Comparison of ENCODE assay signal across 18 cellular contexts in the genomic region with DNA sequence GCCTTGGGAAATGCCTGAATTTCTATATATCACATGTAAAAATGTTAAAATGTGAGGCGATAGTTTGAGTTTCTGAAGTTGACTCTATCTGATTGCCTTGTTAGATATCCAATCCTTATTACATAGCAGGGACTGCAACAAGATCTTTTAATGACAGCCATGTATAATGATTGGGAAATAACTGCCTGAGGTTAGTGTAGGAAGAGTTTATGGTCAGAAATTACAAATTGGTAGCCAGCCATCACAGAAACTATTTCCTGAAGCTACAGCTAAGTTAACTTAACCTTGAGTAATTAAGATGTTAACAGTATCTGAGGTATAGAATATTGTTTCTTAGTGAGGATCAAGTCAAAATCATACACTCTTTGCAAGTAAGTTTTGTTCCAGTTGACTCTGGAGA. TPM values are rescaled to one million over a fixed set of nuclear protein-coding genes. Genes with fewer than 3 reads are reported as not detected.
A peak's percentile ranks its signal among the peaks of the same experiment; 100 is the strongest.
DNase-seq lines count a peak whose midpoint lies in the region; ATAC-seq and TF ChIP-seq lines count a peak whose summit lies in the region.
"Had no signal": no experiment of that assay in that cellular context is flagged by ENCODE, and none has a peak within 500 bp of the region (broad histone marks: within the 10 kb centered on the region; RNA-seq: fewer than 3 reads in every experiment).

No MANE protein-coding gene starts in this region.

- DNase-seq in AG20443 (ENCODE audit: low spot score) (peak; percentile 12), HCEC 1CT (peak; percentile 54), cardiac fibroblast (ENCODE audit: low read depth in 2 of 2) (peak; percentile 25 to 45), progenitor cell of endocrine pancreas (ENCODE audit: low spot score, unreplicated experiment) (no peak), kidney tubule cell (ENCODE audit: low spot score) (no peak), NCI-H82 treated with DMSO at 0.1 percent for 48 hours (lab: John Stamatoyannopoulos, UW; ENCODE audit: unreplicated experiment) (no peak)
- no peak for DNase-seq in CD4-positive, alpha-beta T cell
- DNase-seq: activated CD8-positive, alpha-beta T cell treated with anti-CD3 and anti-CD28 coated beads, Interleukin-2, amount 10 ng/mL, durations not matched to agents 7 days and 5 days; NCI-H1694 treated with DMSO at 0.1 percent for 48 hours; NCI-H524 treated with DMSO at 0.1 percent for 48 hours; stimulated activated CD4-positive, alpha-beta T cell treated with anti-CD3 and anti-CD28 coated beads, Interleukin-4, amount 100 ng/mL, for 24 hours; uterus had no signal

- intact Hi-C loops in CD4-positive, alpha-beta T cell (cut with DNase I, micrococcal nuclease): no loop called here

- H3K4me3 ChIP-seq in cardiac fibroblast (replicated peaks in 1 of 2; ENCODE audit: low read depth in 2 of 2, low read length in 2 of 2): no peak overlapping the region
- H3K4me3 ChIP-seq: uterus had no signal

- H3K27ac ChIP-seq in CD4-positive, alpha-beta T cell (ENCODE audit: low read depth, low read length): no peak overlapping the region
- H3K27ac ChIP-seq: KMS-11 had no signal

- peak overlapping the region; percentile 87 for H3K27ac Mint-ChIP-seq in progenitor cell of endocrine pancreas
- H3K27ac Mint-ChIP-seq in CD4-positive, alpha-beta T cell: no peak overlapping the region
- H3K27ac Mint-ChIP-seq: activated CD8-positive, alpha-beta T cell treated with anti-CD3 and anti-CD28 coated beads, Interleukin-2, amount 10 ng/mL, durations not matched to agents 7 days and 5 days; activated T-helper 2 cell treated with anti-CD3 and anti-CD28 coated beads, Interferon-gamma antibody, Interleukin-2, Interleukin-4, amounts not matched to agents 10 μg/mL and 5 μg/mL and 100 μg/mL, durations not matched to agents 14 hours and 24 hours and 36 hours; dendritic cell treated with granulocyte-macrophage colony-stimulating factor and Interleukin-4, amounts not matched to agents 40 ng/mL and 50 ng/mL, for 4 days had no signal

- peaks cover 9% of the 10 kb centered on the region for H3K36me3 Mint-ChIP-seq in progenitor cell of endocrine pancreas (ENCODE audit: insufficient read depth)
- peaks cover 62% of the 10 kb centered on the region for H3K36me3 Mint-ChIP-seq in CD4-positive, alpha-beta T cell (ENCODE audit: low read depth)

- TF ChIP-seq CTCF in cardiac fibroblast (IDR thresholded peaks at IDR 0.05; ENCODE audit: low read depth, low read length) (no peak), progenitor cell of endocrine pancreas (IDR thresholded peaks at IDR 0.05; ENCODE audit: unreplicated experiment) (no peak)
- no peak for TF ChIP-seq CTCF in CD4-positive, alpha-beta T cell (IDR thresholded peaks at IDR 0.05)

- POLR2A ChIA-PET in CD4-positive, alpha-beta T cell (lab: Charles Lee): no interaction called here

- CTCF ChIA-PET in CD4-positive, alpha-beta T cell (lab: Charles Lee): no interaction called here

- no peak overlapping the region for H3K4me3 Mint-ChIP-seq in progenitor cell of endocrine pancreas (ENCODE audit: low read depth)
- no peak overlapping the region for H3K4me3 Mint-ChIP-seq in CD4-positive, alpha-beta T cell
- H3K4me3 Mint-ChIP-seq: activated CD8-positive, alpha-beta T cell treated with anti-CD3 and anti-CD28 coated beads, Interleukin-2, amount 10 ng/mL, durations not matched to agents 7 days and 5 days; CD14-positive monocyte; dendritic cell treated with granulocyte-macrophage colony-stimulating factor and Interleukin-4, amounts not matched to agents 40 ng/mL and 50 ng/mL, for 4 days; natural killer cell treated with Interleukin-12 subunit alpha and Interleukin-12 subunit beta and Interleukin-15 and Interleukin-18, amount 100 ng/mL, for 72 hours had no signal

- H3K9me3 Mint-ChIP-seq in progenitor cell of endocrine pancreas (ENCODE audit: low read depth): no peaks in the 10 kb centered on the region
- H3K9me3 Mint-ChIP-seq in CD4-positive, alpha-beta T cell: no peaks in the 10 kb centered on the region
- H3K9me3 Mint-ChIP-seq: activated T-helper 2 cell treated with anti-CD3 and anti-CD28 coated beads, Interferon-gamma antibody, Interleukin-2, Interleukin-4, amounts not matched to agents 10 μg/mL and 5 μg/mL and 100 μg/mL, durations not matched to agents 14 hours and 24 hours and 36 hours; dendritic cell treated with granulocyte-macrophage colony-stimulating factor and Interleukin-4, amounts not matched to agents 40 ng/mL and 50 ng/mL, for 4 days; natural killer cell treated with Interleukin-12 subunit alpha and Interleukin-12 subunit beta and Interleukin-15 and Interleukin-18, amount 100 ng/mL, for 72 hours had no signal

- H3K27me3 Mint-ChIP-seq in progenitor cell of endocrine pancreas: no peaks in the 10 kb centered on the region
- H3K27me3 Mint-ChIP-seq in CD4-positive, alpha-beta T cell: no peaks in the 10 kb centered on the region
- H3K27me3 Mint-ChIP-seq: dendritic cell treated with granulocyte-macrophage colony-stimulating factor and Interleukin-4, amounts not matched to agents 40 ng/mL and 50 ng/mL, for 4 days; natural killer cell treated with Interleukin-12 subunit alpha and Interleukin-12 subunit beta and Interleukin-15 and Interleukin-18, amount 100 ng/mL, for 72 hours had no signal

- H3K27me3 ChIP-seq in CD4-positive, alpha-beta T cell (ENCODE audit: control insufficient read depth, insufficient read depth, low read length): no peaks in the 10 kb centered on the region
- H3K27me3 ChIP-seq: uterus had no signal

- no peaks in the 10 kb centered on the region for H3K4me1 Mint-ChIP-seq in progenitor cell of endocrine pancreas (ENCODE audit: low read depth)
- peaks cover 15% of the 10 kb centered on the region for H3K4me1 Mint-ChIP-seq in CD4-positive, alpha-beta T cell (ENCODE audit: low read depth)

- no peaks in the 10 kb centered on the region for H3K9me3 ChIP-seq in CD4-positive, alpha-beta T cell (ENCODE audit: control insufficient read depth, low read length)
- H3K9me3 ChIP-seq: uterus had no signal

- no peak for ATAC-seq in CD4-positive, alpha-beta T cell (ENCODE audit: poor library complexity)
- ATAC-seq in HG02870 (IDR thresholded peaks at IDR 0.05; ENCODE audit: unreplicated experiment): no peak
- ATAC-seq: activated CD8-positive, alpha-beta T cell treated with anti-CD3 and anti-CD28 coated beads, Interleukin-2, amount 10 ng/mL, durations not matched to agents 7 days and 5 days; natural killer cell treated with Interleukin-12 subunit alpha and Interleukin-12 subunit beta and Interleukin-15 and Interleukin-18, amount 100 ng/mL, for 72 hours had no signal

RNA-seq across cellular contexts. Expression of gene AKIRIN2, which starts 41.0 kb away (rescaled TPM):
- total RNA-seq in progenitor cell of endocrine pancreas: 77.8 and 86.3 TPM in 2 replicates
- total RNA-seq in CD4-positive, alpha-beta T cell: 10 to 100 TPM; 91.0 to 92.5 TPM

Comparison
In these comparisons a context has a peak if more than half of its experiments do, and no peak if none do; other contexts are left out.
1. DNase-seq: peak in AG20443 (single experiment), HCEC 1CT (single experiment) and cardiac fibroblast (2 of 2); none in progenitor cell of endocrine pancreas (single experiment), CD4-positive, alpha-beta T cell (0 of 10), kidney tubule cell (single experiment) and NCI-H82 treated with DMSO at 0.1 percent for 48 hours (single experiment).